16 cellular contexts compared by ENCODE assay signal in genomic region chr3:8282541-8283165, GRCh38.
DNase-seq lines count a peak whose midpoint lies in the region; ATAC-seq and TF ChIP-seq lines count a peak whose summit lies in the region.
"Had no signal": no experiment of that assay in that cellular context is flagged by ENCODE, and none has a peak within 500 bp of the region (broad histone marks: within the 10 kb centered on the region; RNA-seq: fewer than 3 reads in every experiment).

No MANE protein-coding gene starts in this region.

- intact Hi-C loops in PC-3 (cut with micrococcal nuclease): no loop called here
- intact Hi-C loops in right lobe of liver (cut with DNase I): no loop called here

- ATAC-seq in PC-3 (peak; percentile 66), right lobe of liver (no peak)
- ATAC-seq in stimulated activated naive CD8-positive, alpha-beta T cell treated with anti-CD3 and anti-CD28 coated beads, Interleukin-15, amount 100 ng/mL, for 72 hours: no peak

- H3K4me1 ChIP-seq in BLaER1 treated with 17β-estradiol and CSF1 and Interleukin-3, amounts not matched to agents 10 nM and 100 nM: peaks cover 9 to 22% (median 13%) of the 10 kb centered on the region in 10 experiments; a peak in 19 of 20 replicates
- H3K4me1 ChIP-seq in PC-3 (ENCODE audit: insufficient read depth, low read length) (peaks cover 19% of the 10 kb centered on the region), right lobe of liver (no peaks in the 10 kb centered on the region)

- H3K27ac ChIP-seq in 22Rv1 (0 out of 2 replicates have a peak overlapping the region, but pooled peaks have one; percentile 4), PC-3 (ENCODE audit: low read length) (peak overlapping the region; percentile 28), right lobe of liver (no peak overlapping the region)
- peak overlapping the region in 6 of 11 experiments; percentile 11 to 60 (median 46); a peak in 8 of 22 replicates for H3K27ac ChIP-seq in BLaER1 treated with 17β-estradiol and CSF1 and Interleukin-3, amounts not matched to agents 10 nM and 100 nM

- no peak overlapping the region for H3K27ac Mint-ChIP-seq in stimulated activated naive CD8-positive, alpha-beta T cell treated with anti-CD3 and anti-CD28 coated beads, Interleukin-15, amount 100 ng/mL, for 72 hours

- no TSS peak for BruUV-seq in PC-3 (replicated peaks; lab: Mats Ljungman, UMichigan)

- CTCF ChIA-PET in PC-3 (lab: Charles Lee): no interaction called here

- peak overlapping the region; percentile 23 to 77 (median 36); a peak in 18 of 22 replicates for H3K4me2 ChIP-seq in BLaER1 treated with 17β-estradiol and CSF1 and Interleukin-3, amounts not matched to agents 10 nM and 100 nM
- no peak overlapping the region for H3K4me2 ChIP-seq in PC-3 (ENCODE audit: low read length)

- H3K36me3 ChIP-seq in BLaER1 treated with 17β-estradiol and CSF1 and Interleukin-3, amounts not matched to agents 10 nM and 100 nM: no peaks in the 10 kb centered on the region
- H3K36me3 ChIP-seq in PC-3 (ENCODE audit: low read depth, low read length): no peaks in the 10 kb centered on the region
- no peaks in the 10 kb centered on the region for H3K36me3 ChIP-seq in right lobe of liver

- H3K9me3 ChIP-seq in BLaER1 treated with 17β-estradiol and CSF1 and Interleukin-3, amounts not matched to agents 10 nM and 100 nM (replicated peaks in 1 of 11): no peaks in the 10 kb centered on the region; a peak in 1 of 22 replicates
- H3K9me3 ChIP-seq in PC-3 (ENCODE audit: low read length): no peaks in the 10 kb centered on the region
- H3K9me3 ChIP-seq in right lobe of liver: no peaks in the 10 kb centered on the region

- no peaks in the 10 kb centered on the region for H3K27me3 ChIP-seq in BLaER1 treated with 17β-estradiol and CSF1 and Interleukin-3, amounts not matched to agents 10 nM and 100 nM
- H3K27me3 ChIP-seq in PC-3 (ENCODE audit: low read length): no peaks in the 10 kb centered on the region
- H3K27me3 ChIP-seq in right lobe of liver: no peaks in the 10 kb centered on the region

- H3K4me1 Mint-ChIP-seq in stimulated activated naive CD8-positive, alpha-beta T cell treated with anti-CD3 and anti-CD28 coated beads, Interleukin-15, amount 100 ng/mL, for 72 hours: no peaks in the 10 kb centered on the region

- H2AFZ ChIP-seq in PC-3 (ENCODE audit: low read length): no peak overlapping the region

- no peaks in the 10 kb centered on the region for H3K79me2 ChIP-seq in PC-3 (ENCODE audit: low read length)

- DNase-seq in PC-3: peak; percentile 72
- peak; percentile 7 for DNase-seq in fibroblast of peridontal ligament (ENCODE audit: extremely low read depth)
- no peak for DNase-seq in LoVo (ENCODE audit: low spot score)
- DNase-seq in right lobe of liver: no peak
- DNase-seq in stimulated activated naive CD8-positive, alpha-beta T cell treated with anti-CD3 and anti-CD28 coated beads, Interleukin-15, amount 100 ng/mL, for 72 hours: no peak
- no peak for DNase-seq in NCI-H1092 (lab: John Stamatoyannopoulos, UW)
- DNase-seq: C1 segment of cervical spinal cord, EL, GF-D8, Karpas-422, NCI-H1105 treated with DMSO at 0.1 percent for 48 hours, NCI-H2081 treated with DMSO at 0.1 percent for 48 hours, NCI-H446, NCI-H526 had no signal

- H3K4me3 Mint-ChIP-seq in stimulated activated naive CD8-positive, alpha-beta T cell treated with anti-CD3 and anti-CD28 coated beads, Interleukin-15, amount 100 ng/mL, for 72 hours: no peak overlapping the region

- H4K20me1 ChIP-seq in BLaER1 treated with 17β-estradiol and CSF1 and Interleukin-3, amounts not matched to agents 10 nM and 100 nM: no peaks in the 10 kb centered on the region
- no peaks in the 10 kb centered on the region for H4K20me1 ChIP-seq in PC-3 (ENCODE audit: low read length)

- no peaks in the 10 kb centered on the region for H3F3A ChIP-seq in PC-3 (ENCODE audit: low read length, unreplicated experiment)

- no peak overlapping the region for H3K4me3 ChIP-seq in BLaER1 treated with 17β-estradiol and CSF1 and Interleukin-3, amounts not matched to agents 10 nM and 100 nM
- H3K4me3 ChIP-seq in PC-3 (ENCODE audit: low read length) (no peak overlapping the region), right lobe of liver (no peak overlapping the region)

- POLR2A ChIA-PET in PC-3 (lab: Charles Lee; ENCODE audit: unreplicated experiment): no interaction called here

- H3K27me3 Mint-ChIP-seq in stimulated activated naive CD8-positive, alpha-beta T cell treated with anti-CD3 and anti-CD28 coated beads, Interleukin-15, amount 100 ng/mL, for 72 hours: no peaks in the 10 kb centered on the region

- H3K9ac ChIP-seq in BLaER1 treated with 17β-estradiol and CSF1 and Interleukin-3, amounts not matched to agents 10 nM and 100 nM: 0 out of 22 replicates have a peak overlapping the region, but pooled peaks of 1 of the 11 experiments have one; percentile 22
- H3K9ac ChIP-seq in PC-3 (ENCODE audit: low read length): no peak overlapping the region

- TF ChIP-seq CTCF in 22Rv1 (IDR thresholded peaks at IDR 0.05) (no peak), PC-3 (conservative IDR thresholded peaks at IDR 0.05; ENCODE audit: low read depth, low read length) (no peak), right lobe of liver (IDR thresholded peaks at IDR 0.05) (no peak)

- no peaks in the 10 kb centered on the region for H3K9me2 ChIP-seq in PC-3 (replicated peaks; ENCODE audit: low read length)

- H3K9me3 Mint-ChIP-seq in stimulated activated naive CD8-positive, alpha-beta T cell treated with anti-CD3 and anti-CD28 coated beads, Interleukin-15, amount 100 ng/mL, for 72 hours: no peaks in the 10 kb centered on the region

- TF ChIP-seq POLR2A in right lobe of liver (IDR thresholded peaks at IDR 0.05): no peak

Comparison
In these comparisons a context has a peak if more than half of its experiments do, and no peak if none do; other contexts are left out.
1. H3K27ac ChIP-seq: peak in 22Rv1 (single experiment), BLaER1 treated with 17β-estradiol and CSF1 and Interleukin-3, amounts not matched to agents 10 nM and 100 nM (6 of 11) and PC-3 (single experiment); none in right lobe of liver (0 of 3).
2. DNase-seq: peak in PC-3 (single experiment) and fibroblast of peridontal ligament (single experiment); none in LoVo (single experiment), right lobe of liver (0 of 3), stimulated activated naive CD8-positive, alpha-beta T cell treated with anti-CD3 and anti-CD28 coated beads, Interleukin-15, amount 100 ng/mL, for 72 hours (0 of 2) and NCI-H1092 (single experiment).